In genomic region chr20:53838311-53838873, GRCh38 we compare ENCODE assay signal across 19 cellular contexts.
A peak's percentile ranks its signal among the peaks of the same experiment; 100 is the strongest.
DNase-seq lines count a peak whose midpoint lies in the region; ATAC-seq and TF ChIP-seq lines count a peak whose summit lies in the region.
"Had no signal": no experiment of that assay in that cellular context is flagged by ENCODE, and none has a peak within 500 bp of the region (broad histone marks: within the 10 kb centered on the region; RNA-seq: fewer than 3 reads in every experiment).

No MANE protein-coding gene starts in this region.

- no peaks in the 10 kb centered on the region for H3K36me3 Mint-ChIP-seq in activated CD4-positive, alpha-beta T cell treated with anti-CD3 and anti-CD28 coated beads, Interleukin-2, amount 10 ng/mL, durations not matched to agents 24 days and 14 days (ENCODE audit: low read depth)
- peaks cover 10% of the 10 kb centered on the region for H3K36me3 Mint-ChIP-seq in Caco-2 (ENCODE audit: insufficient read depth, unreplicated experiment)
- H3K36me3 Mint-ChIP-seq in activated CD8-positive, alpha-beta T cell treated with anti-CD3 and anti-CD28 coated beads, Interleukin-2, amount 10 ng/mL, durations not matched to agents 7 days and 5 days (ENCODE audit: low read depth): peaks cover 26% of the 10 kb centered on the region
- H3K36me3 Mint-ChIP-seq in naive thymus-derived CD4-positive, alpha-beta T cell: peaks cover 0 to 15% (median 0%) of the 10 kb centered on the region in 5 donors
- H3K36me3 Mint-ChIP-seq: neural progenitor cell had no signal

- peaks cover 4% of the 10 kb centered on the region for H3K9me3 Mint-ChIP-seq in activated CD4-positive, alpha-beta T cell treated with anti-CD3 and anti-CD28 coated beads, Interleukin-2, amount 10 ng/mL, durations not matched to agents 24 days and 14 days
- peaks cover 12% of the 10 kb centered on the region for H3K9me3 Mint-ChIP-seq in Caco-2 (ENCODE audit: unreplicated experiment)
- H3K9me3 Mint-ChIP-seq in activated CD8-positive, alpha-beta T cell treated with anti-CD3 and anti-CD28 coated beads, Interleukin-2, amount 10 ng/mL, durations not matched to agents 7 days and 5 days (ENCODE audit: insufficient read depth): peaks cover 16% of the 10 kb centered on the region
- peaks cover 0 to 9% (median 2%) of the 10 kb centered on the region in 11 donors for H3K9me3 Mint-ChIP-seq in naive thymus-derived CD4-positive, alpha-beta T cell
- H3K9me3 Mint-ChIP-seq: neural progenitor cell had no signal

- H3K4me3 ChIP-seq in Caco-2 (ENCODE audit: low read depth, low read length): no peak overlapping the region
- no peak overlapping the region for H3K4me3 ChIP-seq in naive thymus-derived CD4-positive, alpha-beta T cell (ENCODE audit: low read length)
- H3K4me3 ChIP-seq: neural progenitor cell, stomach had no signal

- no peak for DNase-seq in activated CD4-positive, alpha-beta T cell treated with anti-CD3 and anti-CD28 coated beads, Interleukin-2, amount 10 ng/mL, durations not matched to agents 24 days and 14 days
- no peak for DNase-seq in activated CD4-positive, alpha-beta T cell treated with anti-CD3 and anti-CD28 coated beads for 4 hours
- DNase-seq in Caco-2 (peak; percentile 58 to 78), NCI-H526 (lab: John Stamatoyannopoulos, UW) (no peak), GDM1 (lab: John Stamatoyannopoulos, UW) (no peak)
- DNase-seq in activated CD8-positive, alpha-beta T cell treated with anti-CD3 and anti-CD28 coated beads, Interleukin-2, amount 10 ng/mL, durations not matched to agents 7 days and 5 days: no peak
- DNase-seq in naive thymus-derived CD4-positive, alpha-beta T cell: no peak
- DNase-seq: activated CD4-positive, alpha-beta T cell treated with anti-CD3 and anti-CD28 coated beads, Interleukin-2, amount 50 U/mL, for 4 hours; activated gamma-delta T cell; head of caudate nucleus; mammary epithelial cell; NCI-H1436 treated with DMSO at 0.1 percent for 48 hours; NCI-H2227 treated with DMSO at 0.1 percent for 48 hours; NK-92 treated with Interleukin-12 subunit alpha and Interleukin-12 subunit beta, amount 100 ng/mL, for 24 hours; stimulated activated CD4-positive, alpha-beta T cell treated with anti-CD3 and anti-CD28 coated beads, Interleukin-15, amount 100 ng/mL, for 24 hours; stomach had no signal

- H3K27me3 ChIP-seq in Caco-2 (replicated peaks; ENCODE audit: control insufficient read depth, insufficient read depth, low read length): no peaks in the 10 kb centered on the region
- no peaks in the 10 kb centered on the region for H3K27me3 ChIP-seq in naive thymus-derived CD4-positive, alpha-beta T cell (ENCODE audit: control insufficient read depth in 2 of 2, insufficient read depth in 2 of 2, low read length in 2 of 2)
- H3K27me3 ChIP-seq: neural progenitor cell, stomach had no signal

- CTCF ChIA-PET in Caco-2 (lab: Charles Lee): interaction anchor here (0.7 kb wide), 1 partner anchor 60 kb away, joined by 3 read pairs; no protein-coding TSS in a partner anchor
- CTCF ChIA-PET in activated CD8-positive, alpha-beta T cell treated with anti-CD3 and anti-CD28 coated beads, Interleukin-2, amount 10 ng/mL, durations not matched to agents 7 days and 5 days (lab: Charles Lee): interaction anchor here (1.9 to 2.7 kb wide), 3 partner anchors 32 to 77 kb away, joined by 5 to 16 read pairs (median 12); no protein-coding TSS in a partner anchor
- CTCF ChIA-PET in naive thymus-derived CD4-positive, alpha-beta T cell (lab: Charles Lee): no interaction called here

- BruUV-seq in Caco-2 (replicated peaks; lab: Mats Ljungman, UMichigan): no TSS peak

- peaks cover 33% of the 10 kb centered on the region for H3K4me1 ChIP-seq in Caco-2
- H3K4me1 ChIP-seq in naive thymus-derived CD4-positive, alpha-beta T cell (ENCODE audit: control insufficient read depth in 2 of 2, insufficient read depth in 2 of 2, low read length in 2 of 2): peaks cover 52 to 63% of the 10 kb centered on the region in 2 donors

- H3K27ac ChIP-seq in naive thymus-derived CD4-positive, alpha-beta T cell (ENCODE audit: low read depth, low read length): peak overlapping the region; percentile 50
- H3K27ac ChIP-seq: neural progenitor cell had no signal

- peak overlapping the region; percentile 85 for H3K4me3 Mint-ChIP-seq in activated CD4-positive, alpha-beta T cell treated with anti-CD3 and anti-CD28 coated beads, Interleukin-2, amount 10 ng/mL, durations not matched to agents 24 days and 14 days
- no peak overlapping the region for H3K4me3 Mint-ChIP-seq in Caco-2 (ENCODE audit: unreplicated experiment)
- peak overlapping the region; percentile 71 for H3K4me3 Mint-ChIP-seq in activated CD8-positive, alpha-beta T cell treated with anti-CD3 and anti-CD28 coated beads, Interleukin-2, amount 10 ng/mL, durations not matched to agents 7 days and 5 days
- peak overlapping the region in 4 of 10 donors; percentile 12 to 83 (median 54) for H3K4me3 Mint-ChIP-seq in naive thymus-derived CD4-positive, alpha-beta T cell
- H3K4me3 Mint-ChIP-seq: neural progenitor cell had no signal

- intact Hi-C loops in activated CD4-positive, alpha-beta T cell treated with anti-CD3 and anti-CD28 coated beads, Interleukin-2, amount 10 ng/mL, durations not matched to agents 24 days and 14 days (cut with micrococcal nuclease): no loop called here
- intact Hi-C loops in Caco-2 (cut with micrococcal nuclease; ENCODE audit: unreplicated experiment): no loop called here
- intact Hi-C loops in naive thymus-derived CD4-positive, alpha-beta T cell (cut with micrococcal nuclease): no loop called here

- no peaks in the 10 kb centered on the region for H3K36me3 ChIP-seq in Caco-2 (ENCODE audit: control insufficient read depth, insufficient read depth, low read length)
- no peaks in the 10 kb centered on the region for H3K36me3 ChIP-seq in naive thymus-derived CD4-positive, alpha-beta T cell (ENCODE audit: control insufficient read depth in 2 of 3, insufficient read depth in 3 of 3, low read length in 3 of 3)
- H3K36me3 ChIP-seq: neural progenitor cell, stomach had no signal

- peaks cover 61% of the 10 kb centered on the region for H3K4me1 Mint-ChIP-seq in activated CD4-positive, alpha-beta T cell treated with anti-CD3 and anti-CD28 coated beads, Interleukin-2, amount 10 ng/mL, durations not matched to agents 24 days and 14 days
- H3K4me1 Mint-ChIP-seq in Caco-2 (ENCODE audit: low read depth, unreplicated experiment): peaks cover 23% of the 10 kb centered on the region
- H3K4me1 Mint-ChIP-seq in activated CD8-positive, alpha-beta T cell treated with anti-CD3 and anti-CD28 coated beads, Interleukin-2, amount 10 ng/mL, durations not matched to agents 7 days and 5 days (ENCODE audit: low read depth): peaks cover 76% of the 10 kb centered on the region
- peaks cover 40 to 83% (median 76%) of the 10 kb centered on the region in 7 donors for H3K4me1 Mint-ChIP-seq in naive thymus-derived CD4-positive, alpha-beta T cell
- H3K4me1 Mint-ChIP-seq: neural progenitor cell had no signal

- no peak for ATAC-seq in activated CD8-positive, alpha-beta T cell treated with anti-CD3 and anti-CD28 coated beads, Interleukin-2, amount 10 ng/mL, durations not matched to agents 7 days and 5 days
- ATAC-seq in naive thymus-derived CD4-positive, alpha-beta T cell: no peak
- ATAC-seq in GM18907 (IDR thresholded peaks at IDR 0.05; ENCODE audit: unreplicated experiment): no peak
- ATAC-seq: Right ventricle myocardium inferior had no signal

- H3K9me3 ChIP-seq in Caco-2: 0 out of 2 replicates have a peak, but pooled peaks cover 7% of the 10 kb centered on the region
- H3K9me3 ChIP-seq in naive thymus-derived CD4-positive, alpha-beta T cell (ENCODE audit: control insufficient read depth in 2 of 3, low read length in 3 of 3): no peaks in the 10 kb centered on the region
- H3K9me3 ChIP-seq: stomach had no signal

- no peaks in the 10 kb centered on the region for H3K27me3 Mint-ChIP-seq in activated CD4-positive, alpha-beta T cell treated with anti-CD3 and anti-CD28 coated beads, Interleukin-2, amount 10 ng/mL, durations not matched to agents 24 days and 14 days
- H3K27me3 Mint-ChIP-seq in Caco-2 (ENCODE audit: insufficient read depth, unreplicated experiment): no peaks in the 10 kb centered on the region
- no peaks in the 10 kb centered on the region for H3K27me3 Mint-ChIP-seq in activated CD8-positive, alpha-beta T cell treated with anti-CD3 and anti-CD28 coated beads, Interleukin-2, amount 10 ng/mL, durations not matched to agents 7 days and 5 days (ENCODE audit: low read depth)
- no peaks in the 10 kb centered on the region for H3K27me3 Mint-ChIP-seq in naive thymus-derived CD4-positive, alpha-beta T cell

- no peak for TF ChIP-seq CTCF in Caco-2 (IDR thresholded peaks at IDR 0.05; ENCODE audit: insufficient read depth in 1 of 2, low read depth in 1 of 2, low read length in 1 of 2, severe bottlenecking in 1 of 2, unreplicated experiment in 1 of 2)

- H3K27ac Mint-ChIP-seq in activated CD4-positive, alpha-beta T cell treated with anti-CD3 and anti-CD28 coated beads, Interleukin-2, amount 10 ng/mL, durations not matched to agents 24 days and 14 days: peak overlapping the region; percentile 98
- H3K27ac Mint-ChIP-seq in Caco-2 (ENCODE audit: unreplicated experiment): peak overlapping the region; percentile 52
- H3K27ac Mint-ChIP-seq in activated CD8-positive, alpha-beta T cell treated with anti-CD3 and anti-CD28 coated beads, Interleukin-2, amount 10 ng/mL, durations not matched to agents 7 days and 5 days: peak overlapping the region; percentile 92
- peak overlapping the region; percentile 62 to 100 (median 97) for H3K27ac Mint-ChIP-seq in naive thymus-derived CD4-positive, alpha-beta T cell
- H3K27ac Mint-ChIP-seq: neural progenitor cell had no signal

- POLR2A ChIA-PET in Caco-2 (lab: Charles Lee): no interaction called here
- POLR2A ChIA-PET in activated CD8-positive, alpha-beta T cell treated with anti-CD3 and anti-CD28 coated beads, Interleukin-2, amount 10 ng/mL, durations not matched to agents 7 days and 5 days (lab: Charles Lee): interaction anchor here (0.6 to 1.7 kb wide), 2 partner anchors 61 to 76 kb away, joined by 3 to 4 read pairs; no protein-coding TSS in a partner anchor
- POLR2A ChIA-PET in naive thymus-derived CD4-positive, alpha-beta T cell (lab: Charles Lee): interaction anchor here (1.4 to 1.5 kb wide), 2 partner anchors 9 to 28 kb away, joined by 3 to 7 read pairs; no protein-coding TSS in a partner anchor

Comparison
In these comparisons a context has a peak if more than half of its experiments do, and no peak if none do; other contexts are left out.
1. DNase-seq: peak in Caco-2 (2 of 2); none in activated CD4-positive, alpha-beta T cell treated with anti-CD3 and anti-CD28 coated beads, Interleukin-2, amount 10 ng/mL, durations not matched to agents 24 days and 14 days (single experiment), activated CD4-positive, alpha-beta T cell treated with anti-CD3 and anti-CD28 coated beads for 4 hours (0 of 2), activated CD8-positive, alpha-beta T cell treated with anti-CD3 and anti-CD28 coated beads, Interleukin-2, amount 10 ng/mL, durations not matched to agents 7 days and 5 days (single experiment), naive thymus-derived CD4-positive, alpha-beta T cell (0 of 9), NCI-H526 (0 of 2) and GDM1 (single experiment).
2. Peak in every context shown above with its lines, with median percentiles within 50 percentile points of each other: H3K27ac Mint-ChIP-seq.